In the genomic region with DNA sequence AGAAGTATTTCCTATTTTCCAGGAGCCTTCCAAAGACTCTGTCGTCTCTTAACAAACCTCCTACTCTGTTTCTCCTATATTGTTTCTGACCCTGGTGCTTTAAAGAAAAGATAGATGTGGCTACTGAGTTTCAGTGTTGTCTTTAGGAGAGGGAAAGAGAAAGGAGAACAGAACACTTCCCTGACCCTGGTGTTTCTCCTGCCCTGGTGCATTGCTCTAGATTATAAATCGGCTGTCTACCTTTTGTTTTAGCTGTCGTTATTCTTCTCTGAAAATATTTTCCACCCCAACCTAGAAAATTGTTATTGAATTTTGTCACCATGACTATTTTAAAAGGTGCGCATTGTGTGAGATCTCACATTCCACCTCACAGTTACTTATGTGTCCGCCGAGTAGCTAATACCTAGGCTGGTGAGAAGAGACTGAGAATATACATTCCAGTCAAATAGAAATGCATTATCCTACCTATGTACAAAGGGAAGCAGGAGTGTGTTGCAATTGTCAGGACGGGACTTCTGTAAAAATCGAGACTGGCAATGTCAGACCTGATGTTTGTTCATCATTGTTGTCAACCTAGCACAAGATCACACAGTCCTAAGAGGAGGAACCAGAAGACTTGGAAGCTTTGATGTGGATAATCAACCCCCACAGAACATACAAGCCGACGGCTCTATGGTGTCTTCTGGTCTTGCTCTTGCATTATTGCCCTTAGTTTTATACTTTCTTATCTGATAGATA, we compare ENCODE assay signal across 13 cellular contexts.
"Had no signal": no experiment of that assay in that cellular context is flagged by ENCODE, and none has a peak within 500 bp of the region (broad histone marks: within the 10 kb centered on the region; RNA-seq: fewer than 3 reads in every experiment).

No MANE protein-coding gene starts in this region.

- H3K4me3 Mint-ChIP-seq: activated CD4-positive, alpha-beta T cell treated with anti-CD3 and anti-CD28 coated beads for 36 hours; activated naive CD8-positive, alpha-beta T cell treated with anti-CD3 and anti-CD28 coated beads for 36 hours; activated T-helper 1 cell treated with anti-CD3 and anti-CD28 coated beads, Interleukin-12 subunit alpha, Interleukin-12 subunit beta, Interleukin-2, Interleukin-4 antibody, amounts not matched to agents 30 ng/mL and 10 ng/mL and 1 ng/mL, durations not matched to agents 14 hours and 24 hours and 36 hours; neural progenitor cell; stimulated activated naive B cell treated with anti-CD40 and anti-IgM and Interleukin-4, amounts not matched to agents 10 μg/mL and 1 μg/mL and 100 μg/mL, for 72 hours had no signal

- ATAC-seq: activated CD4-positive, alpha-beta T cell treated with anti-CD3 and anti-CD28 coated beads for 36 hours had no signal

- H3K27ac ChIP-seq: cardiac muscle cell, dorsolateral prefrontal cortex, left lung, neural progenitor cell, thoracic aorta, upper lobe of left lung had no signal

- H3K36me3 Mint-ChIP-seq: activated naive CD8-positive, alpha-beta T cell treated with anti-CD3 and anti-CD28 coated beads for 36 hours; neural progenitor cell; stimulated activated naive B cell treated with anti-CD40 and anti-IgM and Interleukin-4, amounts not matched to agents 10 μg/mL and 1 μg/mL and 100 μg/mL, for 72 hours had no signal

- H3K27ac Mint-ChIP-seq: activated CD4-positive, alpha-beta T cell treated with anti-CD3 and anti-CD28 coated beads for 36 hours; activated naive CD8-positive, alpha-beta T cell treated with anti-CD3 and anti-CD28 coated beads for 36 hours; activated T-helper 1 cell treated with anti-CD3 and anti-CD28 coated beads, Interleukin-12 subunit alpha, Interleukin-12 subunit beta, Interleukin-2, Interleukin-4 antibody, amounts not matched to agents 30 ng/mL and 10 ng/mL and 1 ng/mL, durations not matched to agents 14 hours and 24 hours and 36 hours; neural progenitor cell; stimulated activated naive B cell treated with anti-CD40 and anti-IgM and Interleukin-4, amounts not matched to agents 10 μg/mL and 1 μg/mL and 100 μg/mL, for 72 hours had no signal

- H3K36me3 ChIP-seq: cardiac muscle cell, left lung, neural progenitor cell, thoracic aorta, upper lobe of left lung had no signal

- H3K9me3 ChIP-seq: left lung, thoracic aorta, upper lobe of left lung had no signal

- H3K4me2 ChIP-seq: neural progenitor cell had no signal

- H3K9me3 Mint-ChIP-seq: activated naive CD8-positive, alpha-beta T cell treated with anti-CD3 and anti-CD28 coated beads for 36 hours; activated T-helper 1 cell treated with anti-CD3 and anti-CD28 coated beads, Interleukin-12 subunit alpha, Interleukin-12 subunit beta, Interleukin-2, Interleukin-4 antibody, amounts not matched to agents 30 ng/mL and 10 ng/mL and 1 ng/mL, durations not matched to agents 14 hours and 24 hours and 36 hours; stimulated activated naive B cell treated with anti-CD40 and anti-IgM and Interleukin-4, amounts not matched to agents 10 μg/mL and 1 μg/mL and 100 μg/mL, for 72 hours had no signal

- H2AFZ ChIP-seq: neural progenitor cell had no signal

- H3K4me3 ChIP-seq: cardiac muscle cell, dorsolateral prefrontal cortex, left lung, neural progenitor cell, thoracic aorta, upper lobe of left lung had no signal

- DNase-seq: activated CD4-positive, alpha-beta T cell treated with anti-CD3 and anti-CD28 coated beads for 36 hours; activated CD4-positive, alpha-beta T cell treated with anti-CD3 and anti-CD28 coated beads, Interleukin-2, amount 50 U/mL, for 48 hours; activated naive CD8-positive, alpha-beta T cell treated with anti-CD3 and anti-CD28 coated beads for 36 hours; activated T-cell treated with anti-CD3 and anti-CD28 coated beads for 4 hours; dorsolateral prefrontal cortex; islet precursor cell; left lung; stimulated activated naive B cell treated with anti-CD40 and anti-IgM and Interleukin-4, amounts not matched to agents 10 μg/mL and 1 μg/mL and 100 μg/mL, for 72 hours; upper lobe of left lung had no signal

- H3K4me1 ChIP-seq: neural progenitor cell, upper lobe of left lung had no signal

- H3K4me1 Mint-ChIP-seq: activated CD4-positive, alpha-beta T cell treated with anti-CD3 and anti-CD28 coated beads for 36 hours; neural progenitor cell; stimulated activated naive B cell treated with anti-CD40 and anti-IgM and Interleukin-4, amounts not matched to agents 10 μg/mL and 1 μg/mL and 100 μg/mL, for 72 hours had no signal

- H3K9ac ChIP-seq: neural progenitor cell had no signal

- H3K27me3 ChIP-seq: cardiac muscle cell, dorsolateral prefrontal cortex, left lung, neural progenitor cell, upper lobe of left lung had no signal
